ENCODE assay signal across 10 cellular contexts in the genomic region with DNA sequence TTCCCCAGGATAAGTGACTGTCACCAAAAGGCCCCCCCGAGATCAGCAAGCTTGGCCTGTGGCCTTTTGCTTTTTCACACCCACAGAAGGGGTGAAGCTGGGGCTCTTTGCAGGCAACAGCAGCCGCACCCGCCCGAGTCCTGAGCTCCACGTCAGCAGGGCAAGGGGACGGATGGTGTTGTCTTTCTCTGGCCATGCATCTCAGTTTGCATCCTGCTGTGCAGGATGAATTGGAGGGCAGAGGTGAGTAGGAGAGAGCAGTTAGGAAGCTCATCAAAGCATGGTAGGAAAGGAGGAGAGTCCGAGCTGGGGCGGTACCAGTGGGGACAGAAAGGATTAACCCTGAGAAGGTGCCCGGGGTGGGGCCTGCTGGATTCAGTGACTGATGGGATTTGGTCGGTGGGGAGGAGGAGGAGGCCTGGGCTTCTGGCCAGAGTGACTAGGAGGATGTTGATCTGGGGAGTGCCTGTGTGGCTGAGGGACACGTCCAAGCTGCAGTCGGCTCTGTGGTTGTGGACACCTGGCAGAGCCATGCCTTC. TPM values are rescaled to one million over a fixed set of nuclear protein-coding genes. Genes with fewer than 3 reads are reported as not detected.
DNase-seq lines count a peak whose midpoint lies in the region; ATAC-seq and TF ChIP-seq lines count a peak whose summit lies in the region.
"Had no signal": no experiment of that assay in that cellular context is flagged by ENCODE, and none has a peak within 500 bp of the region (broad histone marks: within the 10 kb centered on the region; RNA-seq: fewer than 3 reads in every experiment).

No MANE protein-coding gene starts in this region.

- no peak for TF ChIP-seq RAD21 in neural cell (conservative IDR thresholded peaks at IDR 0.05)

- H3K9me2 ChIP-seq in neural cell (ENCODE audit: insufficient read depth, low read length), result no peaks in the 10 kb centered on the region

- H3K36me3 Mint-ChIP-seq in chondrocyte (ENCODE audit: low read depth) (no peaks in the 10 kb centered on the region), endothelial cell (ENCODE audit: low read depth, unreplicated experiment) (peaks cover 5% of the 10 kb centered on the region)
- H3K36me3 Mint-ChIP-seq: IgD-negative memory B cell had no signal

- ATAC-seq in HG02759 (IDR thresholded peaks at IDR 0.05; ENCODE audit: unreplicated experiment) (no peak), GM21528 (IDR thresholded peaks at IDR 0.05; ENCODE audit: low FRiP score, unreplicated experiment) (no peak)

- H3K9me3 ChIP-seq in neural cell (ENCODE audit: low read length), result no peaks in the 10 kb centered on the region

- H3K27me3 ChIP-seq in neural cell (ENCODE audit: insufficient read depth, low read depth, low read length), result no peaks in the 10 kb centered on the region

- H3K27me3 Mint-ChIP-seq in chondrocyte (ENCODE audit: low read depth), result no peaks in the 10 kb centered on the region
- H3K27me3 Mint-ChIP-seq in endothelial cell (ENCODE audit: unreplicated experiment), result peaks cover 8% of the 10 kb centered on the region

- no peak for TF ChIP-seq EP300 in neural cell (conservative IDR thresholded peaks at IDR 0.05; ENCODE audit: poor library complexity, severe bottlenecking)

- peak overlapping the region; percentile 38 for H3K4me3 ChIP-seq in neural cell (ENCODE audit: low read length)

- no peak overlapping the region for H3K4me2 ChIP-seq in neural cell (ENCODE audit: low read length)

- H3K27ac Mint-ChIP-seq in chondrocyte (ENCODE audit: unreplicated experiment) (peak overlapping the region; percentile 41), endothelial cell (ENCODE audit: unreplicated experiment) (no peak overlapping the region)
- H3K27ac Mint-ChIP-seq: IgD-negative memory B cell had no signal

- H3K4me3 Mint-ChIP-seq in chondrocyte (ENCODE audit: unreplicated experiment) (no peak overlapping the region), endothelial cell (ENCODE audit: unreplicated experiment) (no peak overlapping the region)

- peak in 54 of 76 experiments; percentile 20 to 73 (median 49) for DNase-seq in HUDEP-2 (lab: John Stamatoyannopoulos, UW; ENCODE audit: unreplicated experiment in 76 of 76)
- peak; percentile 6 for DNase-seq in NCI-H748 treated with DMSO at 0.1 percent for 48 hours (lab: John Stamatoyannopoulos, UW)
- DNase-seq in chondrocyte (ENCODE audit: low spot score), result no peak
- DNase-seq in NCI-H1436 (lab: John Stamatoyannopoulos, UW), result no peak
- no peak for DNase-seq in endothelial cell (ENCODE audit: low spot score)

- no peak overlapping the region for H2AFZ ChIP-seq in neural cell (ENCODE audit: low read depth, low read length)

- no peaks in the 10 kb centered on the region for H3K9me3 Mint-ChIP-seq in chondrocyte (ENCODE audit: low read depth)
- H3K9me3 Mint-ChIP-seq in endothelial cell (ENCODE audit: unreplicated experiment), result no peaks in the 10 kb centered on the region
- H3K9me3 Mint-ChIP-seq: IgD-negative memory B cell had no signal

- no peaks in the 10 kb centered on the region for H3K36me3 ChIP-seq in neural cell (ENCODE audit: insufficient read depth, low read length)

- H3K79me2 ChIP-seq in neural cell (replicated peaks; ENCODE audit: insufficient read depth, low read length), result no peaks in the 10 kb centered on the region

- H4K20me1 ChIP-seq in neural cell (ENCODE audit: insufficient read depth), result no peaks in the 10 kb centered on the region

- no peaks in the 10 kb centered on the region for H3F3A ChIP-seq in neural cell (ENCODE audit: insufficient read depth, low read length, poor library complexity, severe bottlenecking)

- TF ChIP-seq CTCF in chondrocyte (IDR thresholded peaks at IDR 0.05) (no peak), neural cell (IDR thresholded peaks at IDR 0.05; ENCODE audit: poor library complexity, severe bottlenecking) (no peak), endothelial cell (IDR thresholded peaks at IDR 0.05; ENCODE audit: unreplicated experiment) (no peak)

- H3K4me1 Mint-ChIP-seq in chondrocyte (ENCODE audit: low read depth) (peaks cover 22% of the 10 kb centered on the region), endothelial cell (ENCODE audit: unreplicated experiment) (peaks cover 16% of the 10 kb centered on the region)

- peak overlapping the region; percentile 18 for H3K9ac ChIP-seq in neural cell (ENCODE audit: low read length)

- peak overlapping the region; percentile 42 for H3K27ac ChIP-seq in neural cell (ENCODE audit: low read length)

TF ChIP-seq in neural cell, 6 proteins besides CTCF, POLR2A, EP300 and RAD21:
- TF ChIP-seq, protein P1, sequence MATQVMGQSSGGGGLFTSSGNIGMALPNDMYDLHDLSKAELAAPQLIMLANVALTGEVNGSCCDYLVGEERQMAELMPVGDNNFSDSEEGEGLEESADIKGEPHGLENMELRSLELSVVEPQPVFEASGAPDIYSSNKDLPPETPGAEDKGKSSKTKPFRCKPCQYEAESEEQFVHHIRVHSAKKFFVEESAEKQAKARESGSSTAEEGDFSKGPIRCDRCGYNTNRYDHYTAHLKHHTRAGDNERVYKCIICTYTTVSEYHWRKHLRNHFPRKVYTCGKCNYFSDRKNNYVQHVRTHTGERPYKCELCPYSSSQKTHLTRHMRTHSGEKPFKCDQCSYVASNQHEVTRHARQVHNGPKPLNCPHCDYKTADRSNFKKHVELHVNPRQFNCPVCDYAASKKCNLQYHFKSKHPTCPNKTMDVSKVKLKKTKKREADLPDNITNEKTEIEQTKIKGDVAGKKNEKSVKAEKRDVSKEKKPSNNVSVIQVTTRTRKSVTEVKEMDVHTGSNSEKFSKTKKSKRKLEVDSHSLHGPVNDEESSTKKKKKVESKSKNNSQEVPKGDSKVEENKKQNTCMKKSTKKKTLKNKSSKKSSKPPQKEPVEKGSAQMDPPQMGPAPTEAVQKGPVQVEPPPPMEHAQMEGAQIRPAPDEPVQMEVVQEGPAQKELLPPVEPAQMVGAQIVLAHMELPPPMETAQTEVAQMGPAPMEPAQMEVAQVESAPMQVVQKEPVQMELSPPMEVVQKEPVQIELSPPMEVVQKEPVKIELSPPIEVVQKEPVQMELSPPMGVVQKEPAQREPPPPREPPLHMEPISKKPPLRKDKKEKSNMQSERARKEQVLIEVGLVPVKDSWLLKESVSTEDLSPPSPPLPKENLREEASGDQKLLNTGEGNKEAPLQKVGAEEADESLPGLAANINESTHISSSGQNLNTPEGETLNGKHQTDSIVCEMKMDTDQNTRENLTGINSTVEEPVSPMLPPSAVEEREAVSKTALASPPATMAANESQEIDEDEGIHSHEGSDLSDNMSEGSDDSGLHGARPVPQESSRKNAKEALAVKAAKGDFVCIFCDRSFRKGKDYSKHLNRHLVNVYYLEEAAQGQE (IDR thresholded peaks at IDR 0.05; ENCODE audit: borderline replicate concordance), result no peak
- TF ChIP-seq SMC3 (conservative IDR thresholded peaks at IDR 0.05; ENCODE audit: poor library complexity) (no peak), TAF1 (IDR thresholded peaks at IDR 0.05; ENCODE audit: low read depth) (no peak), EZH2 (IDR thresholded peaks at IDR 0.05; ENCODE audit: borderline replicate concordance, insufficient read depth, low read length, poor library complexity, severe bottlenecking) (no peak), POLR2AphosphoS5 (IDR thresholded peaks at IDR 0.05) (no peak), MXI1 (conservative IDR thresholded peaks at IDR 0.05; ENCODE audit: poor library complexity, severe bottlenecking) (no peak)

RNA-seq across cellular contexts. Expression of a gene that starts 14.5 kb away (rescaled TPM):
- total RNA-seq in chondrocyte (0.22 TPM in 1 of 3 replicates, not detected in the others), endothelial cell (ENCODE audit: unreplicated experiment) (3.5 TPM)
- polyA plus RNA-seq in neural cell, result 0.02 and 0.42 TPM in 2 replicates
- polyA minus RNA-seq in neural cell, result 0.23 TPM in 1 of 2 replicates, not detected in the other
- total RNA-seq: myocyte had no signal
- polyA plus RNA-seq: IgD-negative memory B cell had no signal

RNA-seq across cellular contexts. Expression of a gene that starts 49.1 kb away (rescaled TPM):
- total RNA-seq in chondrocyte (not detected in 3 replicates), endothelial cell (ENCODE audit: unreplicated experiment) (1.0 TPM)
- not detected in 2 replicates for polyA plus RNA-seq in neural cell
- polyA minus RNA-seq in neural cell, result not detected in 2 replicates
- total RNA-seq: myocyte had no signal

Comparison
In these comparisons a context has a peak if more than half of its experiments do, and no peak if none do; other contexts are left out.
1. DNase-seq: peak in HUDEP-2 (54 of 76) and NCI-H748 treated with DMSO at 0.1 percent for 48 hours (single experiment); none in chondrocyte (single experiment), NCI-H1436 (single experiment) and endothelial cell (single experiment).